Comparison of ENCODE assay signal across 28 cellular contexts in genomic region chr5:94309166-94309565, GRCh38.
"Had no signal": no experiment of that assay in that cellular context is flagged by ENCODE, and none has a peak within 500 bp of the region (broad histone marks: within the 10 kb centered on the region; RNA-seq: fewer than 3 reads in every experiment).

No MANE protein-coding gene starts in this region.

- H3K4me1 Mint-ChIP-seq: memory B cell; natural killer cell; stimulated activated naive CD8-positive, alpha-beta T cell treated with anti-CD3 and anti-CD28 coated beads, Interleukin-15, amount 100 ng/mL, for 72 hours had no signal

- ATAC-seq: esophagus mucosa; natural killer cell; right cardiac atrium; stimulated activated naive CD8-positive, alpha-beta T cell treated with anti-CD3 and anti-CD28 coated beads, Interleukin-15, amount 100 ng/mL, for 72 hours; upper lobe of right lung had no signal

- H3K9me3 ChIP-seq: prostate gland, sigmoid colon, spleen, suprapubic skin, transverse colon, upper lobe of right lung, uterus had no signal

- H3K27ac ChIP-seq: dorsolateral prefrontal cortex, epithelial cell of prostate, prostate gland, sigmoid colon, skin epidermis, spleen, suprapubic skin, transverse colon, upper lobe of right lung, uterus had no signal

- FAIRE-seq: frontal cortex, keratinocyte had no signal

- H3K4me3 ChIP-seq: dorsolateral prefrontal cortex, lung, prostate gland, sigmoid colon, skin epidermis, spleen, suprapubic skin, transverse colon, upper lobe of right lung, uterus had no signal

- H3K4me3 Mint-ChIP-seq: endodermal cell; memory B cell; natural killer cell; neural crest cell; stimulated activated naive CD8-positive, alpha-beta T cell treated with anti-CD3 and anti-CD28 coated beads, Interleukin-15, amount 100 ng/mL, for 72 hours had no signal

- H3K27ac Mint-ChIP-seq: endodermal cell; memory B cell; natural killer cell; stimulated activated naive CD8-positive, alpha-beta T cell treated with anti-CD3 and anti-CD28 coated beads, Interleukin-15, amount 100 ng/mL, for 72 hours had no signal

- H3K27me3 Mint-ChIP-seq: memory B cell; stimulated activated naive CD8-positive, alpha-beta T cell treated with anti-CD3 and anti-CD28 coated beads, Interleukin-15, amount 100 ng/mL, for 72 hours had no signal

- H3K36me3 ChIP-seq: prostate gland, sigmoid colon, spleen, suprapubic skin, transverse colon, upper lobe of right lung, uterus had no signal

- DNase-seq: cerebellar nuclear complex; dorsolateral prefrontal cortex; effector CD4-positive, alpha-beta T cell; endodermal cell; head of caudate nucleus; natural killer cell; nucleus accumbens; right cardiac atrium; sigmoid colon; spleen; stimulated activated CD4-positive, alpha-beta T cell treated with anti-CD3 and anti-CD28 coated beads, Interleukin-15, amount 100 ng/mL, for 24 hours; stimulated activated CD4-positive, alpha-beta T cell treated with anti-CD3 and anti-CD28 coated beads, Interleukin-4, amount 100 ng/mL, for 1 hour; stimulated activated CD8-positive, alpha-beta memory T cell treated with anti-CD3 and anti-CD28 coated beads, Interleukin-4, amount 100 ng/mL, for 48 hours; stimulated activated naive CD4-positive, alpha-beta T cell; stimulated activated naive CD8-positive, alpha-beta T cell treated with anti-CD3 and anti-CD28 coated beads, Interleukin-15, amount 100 ng/mL, for 72 hours; transverse colon; upper lobe of right lung; uterus had no signal

- H3K9me3 Mint-ChIP-seq: endodermal cell; memory B cell; natural killer cell; neural crest cell; stimulated activated naive CD8-positive, alpha-beta T cell treated with anti-CD3 and anti-CD28 coated beads, Interleukin-15, amount 100 ng/mL, for 72 hours had no signal

- H3K27me3 ChIP-seq: dorsolateral prefrontal cortex, sigmoid colon, spleen, suprapubic skin, transverse colon, upper lobe of right lung, uterus had no signal

- H3K4me1 ChIP-seq: prostate gland, sigmoid colon, spleen, suprapubic skin, transverse colon, upper lobe of right lung, uterus had no signal

- H3K36me3 Mint-ChIP-seq: memory B cell, natural killer cell had no signal
